Comparison of ENCODE assay signal across 13 cellular contexts in genomic region chr10:114397651-114398145, GRCh38. TPM values are rescaled to one million over a fixed set of nuclear protein-coding genes. Genes with fewer than 3 reads are reported as not detected.
DNase-seq lines count a peak whose midpoint lies in the region; ATAC-seq and TF ChIP-seq lines count a peak whose summit lies in the region.
"Had no signal": no experiment of that assay in that cellular context is flagged by ENCODE, and none has a peak within 500 bp of the region (broad histone marks: within the 10 kb centered on the region; RNA-seq: fewer than 3 reads in every experiment).

No MANE protein-coding gene starts in this region.

- intact Hi-C loops in left colon (cut with DNase I, micrococcal nuclease), result no loop called here
- intact Hi-C loops in spleen (cut with DNase I; ENCODE audit: low total_unique reads), result no loop called here

- WGBS in spleen, 5 donors, result 43 to 54% (median 45%) methylated on average over 5 to 6 of the region's 6 CpGs

- H3K4me3 Mint-ChIP-seq in chondrocyte (ENCODE audit: unreplicated experiment), result no peak overlapping the region
- H3K4me3 Mint-ChIP-seq: activated T-cell treated with anti-CD3 and anti-CD28 coated beads, Interleukin-2, amount 50 U/mL, for 24 hours; CD8-positive, alpha-beta memory T cell had no signal

- DNase-seq in chondrocyte (ENCODE audit: low spot score) (no peak), left colon (no peak), spleen (no peak), HCEC 1CT (no peak), DMS114 treated with DMSO at 0.1 percent for 48 hours (lab: John Stamatoyannopoulos, UW; ENCODE audit: unreplicated experiment) (no peak), NCI-H128 (lab: John Stamatoyannopoulos, UW; ENCODE audit: unreplicated experiment) (no peak)
- DNase-seq: activated T-cell treated with anti-CD3 and anti-CD28 coated beads, Interleukin-2, amount 50 U/mL, for 24 hours; CD8-positive, alpha-beta memory T cell; cerebellar nuclear complex; hippocampal formation; NCI-H2081 had no signal

- H3K27ac Mint-ChIP-seq in chondrocyte (ENCODE audit: unreplicated experiment), result no peak overlapping the region
- H3K27ac Mint-ChIP-seq: activated T-cell treated with anti-CD3 and anti-CD28 coated beads, Interleukin-2, amount 50 U/mL, for 24 hours; CD8-positive, alpha-beta memory T cell had no signal

- peaks cover 65% of the 10 kb centered on the region for H3K4me1 Mint-ChIP-seq in chondrocyte (ENCODE audit: low read depth)

- H3K36me3 ChIP-seq in spleen, result peaks cover 0 to 5% (median 0%) of the 10 kb centered on the region in 6 donors

- H3K4me1 ChIP-seq in spleen, result peaks cover 10 to 97% (median 67%) of the 10 kb centered on the region in 6 donors

- no peaks in the 10 kb centered on the region for H3K36me3 Mint-ChIP-seq in chondrocyte (ENCODE audit: low read depth)
- H3K36me3 Mint-ChIP-seq: CD8-positive, alpha-beta memory T cell had no signal

- H3K4me3 ChIP-seq in spleen, result peak overlapping the region in 4 of 8 donors; percentile 5 to 76 (median 46)

- H3K9me3 Mint-ChIP-seq in chondrocyte (ENCODE audit: low read depth), result no peaks in the 10 kb centered on the region
- H3K9me3 Mint-ChIP-seq: activated T-cell treated with anti-CD3 and anti-CD28 coated beads, Interleukin-2, amount 50 U/mL, for 24 hours; CD8-positive, alpha-beta memory T cell had no signal

- peaks cover 0 to 79% (median 3%) of the 10 kb centered on the region in 7 donors for H3K27me3 ChIP-seq in spleen (replicated peaks in 1 of 7)

- peak; percentile 45 for ATAC-seq in HG03432 (IDR thresholded peaks at IDR 0.05; ENCODE audit: unreplicated experiment)
- peak; percentile 27 for ATAC-seq in left colon
- ATAC-seq in GM19467 (IDR thresholded peaks at IDR 0.05; ENCODE audit: unreplicated experiment), result no peak

- H3K27ac ChIP-seq in spleen, result peak overlapping the region; percentile 27 to 95 (median 68)

- no peak for TF ChIP-seq POLR2A in spleen (IDR thresholded peaks at IDR 0.05)

- no peaks in the 10 kb centered on the region for H3K9me3 ChIP-seq in spleen

- TF ChIP-seq CTCF in chondrocyte (IDR thresholded peaks at IDR 0.05) (peak; percentile 38), spleen (IDR thresholded peaks at IDR 0.05 in 8 of 11, conservative IDR thresholded peaks at IDR 0.05 in 3 of 11) (no peak)

- H3K27me3 Mint-ChIP-seq in chondrocyte (ENCODE audit: low read depth), result no peaks in the 10 kb centered on the region

RNA-seq across cellular contexts. Expression of gene AFAP1L2, which starts 6.6 kb away (rescaled TPM):
- total RNA-seq in chondrocyte (1.6 to 2.9 TPM (median 1.8 TPM) in 3 replicates), left colon (10 to 100 TPM in 1 of 2 donors, 1 to 10 TPM in 1; 8.9 to 12.5 TPM), spleen (100 to 1,000 TPM; 119 to 273 (median 191) TPM)
- 10 to 100 TPM; 18.3 to 71.5 (median 19.3) TPM for polyA plus RNA-seq in spleen

Comparison
In these comparisons a context has a peak if more than half of its experiments do, and no peak if none do; other contexts are left out.
1. RNA of gene AFAP1L2, which starts 6.6 kb away (total RNA-seq): 119 to 273 TPM in spleen; 8.9 to 12.5 TPM in left colon and 1.6 to 2.9 TPM in chondrocyte; every median in the first group is over 4 times any median in the second.